8 cellular contexts compared by ENCODE assay signal in genomic region chr16:27242868-27243590, GRCh38. TPM values are rescaled to one million over a fixed set of nuclear protein-coding genes. Genes with fewer than 3 reads are reported as not detected.
DNase-seq lines count a peak whose midpoint lies in the region; ATAC-seq and TF ChIP-seq lines count a peak whose summit lies in the region.

No MANE protein-coding gene starts in this region.

- H3K27ac Mint-ChIP-seq in neural crest cell (ENCODE audit: unreplicated experiment), result peak overlapping the region; percentile 9

- peaks cover 36% of the 10 kb centered on the region for H3K4me1 Mint-ChIP-seq in neural crest cell

- DNase-seq in AG20443 (ENCODE audit: low spot score) (peak; percentile 74), fibroblast of gingiva (ENCODE audit: low read depth) (peak; percentile 88), neural crest cell (ENCODE audit: low read depth, low spot score) (no peak), AML-193 (lab: John Stamatoyannopoulos, UW) (no peak), iPS-NIHi7 (ENCODE audit: extremely low spot score) (no peak)

- peak overlapping the region; percentile 65 for H3K4me3 Mint-ChIP-seq in neural crest cell

- H3K27me3 Mint-ChIP-seq in neural crest cell (ENCODE audit: low read depth), result no peaks in the 10 kb centered on the region

- no peaks in the 10 kb centered on the region for H3K9me3 Mint-ChIP-seq in neural crest cell

- peak; percentile 70 for ATAC-seq in HG02759 (IDR thresholded peaks at IDR 0.05; ENCODE audit: unreplicated experiment)
- ATAC-seq in HG03439 (IDR thresholded peaks at IDR 0.05; ENCODE audit: unreplicated experiment), result no peak

- no peaks in the 10 kb centered on the region for H3K36me3 Mint-ChIP-seq in neural crest cell (ENCODE audit: low read depth)

- peak overlapping the region; percentile 39 for H3K4me3 ChIP-seq in WI38 (ENCODE audit: low read depth, low read length)

- TF ChIP-seq CTCF in WI38 (IDR thresholded peaks at IDR 0.05; ENCODE audit: low read depth, low read length), result no peak
- no peak for TF ChIP-seq CTCF in neural crest cell (conservative IDR thresholded peaks at IDR 0.05)

RNA-seq across cellular contexts. Expression of gene NSMCE1, which starts 25.5 kb away (rescaled TPM):
- 30.4 and 32.6 TPM in 2 replicates for total RNA-seq in neural crest cell

RNA-seq across cellular contexts. Expression of gene KDM8, which starts 39.7 kb away (rescaled TPM):
- 15.6 and 16.3 TPM in 2 replicates for total RNA-seq in neural crest cell

Comparison
In these comparisons a context has a peak if more than half of its experiments do, and no peak if none do; other contexts are left out.
1. DNase-seq: peak in AG20443 (single experiment) and fibroblast of gingiva (single experiment); none in neural crest cell (single experiment), AML-193 (0 of 2) and iPS-NIHi7 (single experiment).